ENCODE assay signal across 8 cellular contexts in genomic region chr10:104337985-104338735, GRCh38. TPM values are rescaled to one million over a fixed set of nuclear protein-coding genes. Genes with fewer than 3 reads are reported as not detected.
DNase-seq lines count a peak whose midpoint lies in the region; ATAC-seq and TF ChIP-seq lines count a peak whose summit lies in the region.

Gene ITPRIP (minus strand): TSS chr10:104338465. CDS start chr10:104316051, 22,414 bp downstream.

- peak within 1 kb of the TSS; percentile 96 for H3K9ac ChIP-seq in skeletal muscle satellite cell (ENCODE audit: low read depth, low read length)

- TF ChIP-seq CTCF in astrocyte of the spinal cord (IDR thresholded peaks at IDR 0.05; ENCODE audit: low read depth, low read length) = peak; percentile 16

- H3K27me3 ChIP-seq in iPS DF 6.9 (ENCODE audit: control insufficient read depth, insufficient read depth, low read length) (no peaks in the 10 kb centered on the region), skeletal muscle satellite cell (ENCODE audit: control insufficient read depth, insufficient read depth, low read length) (no peaks in the 10 kb centered on the region)

- no peak within 1 kb of the TSS for H3K27ac ChIP-seq in iPS DF 6.9 (ENCODE audit: low read length)

- H3K4me3 ChIP-seq in astrocyte of the spinal cord (ENCODE audit: low read depth, low read length) (peak within 1 kb of the TSS; percentile 66), iPS DF 6.9 (ENCODE audit: low read length) (peak within 1 kb of the TSS; percentile 77), skeletal muscle satellite cell (ENCODE audit: low read length) (peak within 1 kb of the TSS; percentile 96)

- no peaks in the 10 kb centered on the region for H3K36me3 ChIP-seq in iPS DF 6.9 (ENCODE audit: control insufficient read depth, insufficient read depth, low read length)
- peaks cover 28% of the 10 kb centered on the region for H3K36me3 ChIP-seq in skeletal muscle satellite cell (ENCODE audit: insufficient read depth, low read length)

- H3K9me3 ChIP-seq in iPS DF 6.9 (ENCODE audit: control insufficient read depth, insufficient read depth, low read length) = no peaks in the 10 kb centered on the region
- H3K9me3 ChIP-seq in skeletal muscle satellite cell (replicated peaks; ENCODE audit: low read length) = no peaks in the 10 kb centered on the region

- peak; percentile 57 for ATAC-seq in GM21717 (IDR thresholded peaks at IDR 0.05; ENCODE audit: unreplicated experiment)

- peaks cover 9% of the 10 kb centered on the region; the same call in 1 of the 2 replicates for H3K4me1 ChIP-seq in iPS DF 6.9 (ENCODE audit: control insufficient read depth, insufficient read depth, low read length)
- peaks cover 48% of the 10 kb centered on the region for H3K4me1 ChIP-seq in skeletal muscle satellite cell (ENCODE audit: control insufficient read depth, insufficient read depth, low read length)

- DNase-seq in GF-D8 (lab: John Stamatoyannopoulos, UW) = peak; percentile 81
- peak; percentile 92 for DNase-seq in KG1 (lab: John Stamatoyannopoulos, UW)
- DNase-seq in T1000 (lab: John Stamatoyannopoulos, UW) = peak; percentile 51
- peak; percentile 95 for DNase-seq in astrocyte of the spinal cord (ENCODE audit: low read depth, low spot score)
- DNase-seq in iPS DF 6.9 (ENCODE audit: low read depth, low spot score) = no peak
- DNase-seq in DMS79 treated with DMSO at 0.1 percent for 48 hours (lab: John Stamatoyannopoulos, UW) = no peak

- WGBS in iPS DF 6.9 (ENCODE audit: insufficient coverage, insufficient read length) = no CpG with 5 or more reads among the region's 70 CpGs

- in situ Hi-C loops in astrocyte of the spinal cord (cut with HindIII; ENCODE audit: low sequenced_read_pairs) = no loop called here

- peak within 1 kb of the TSS; percentile 92 for H3K4me2 ChIP-seq in skeletal muscle satellite cell (ENCODE audit: low read length)

RNA-seq across cellular contexts. Expression of gene ITPRIP, which starts in this region (rescaled TPM):
- 28.4 and 31.9 TPM in 2 replicates for total RNA-seq in skeletal muscle satellite cell (2012; rRNA removed)

Comparison
In these comparisons a context has a peak if more than half of its experiments do, and no peak if none do; other contexts are left out.
1. DNase-seq: peak in GF-D8 (single experiment), KG1 (single experiment), T1000 (single experiment) and astrocyte of the spinal cord (single experiment); none in iPS DF 6.9 (single experiment) and DMS79 treated with DMSO at 0.1 percent for 48 hours (single experiment).
2. Peak in every context shown above with its lines, with median percentiles within 50 percentile points of each other: H3K4me3 ChIP-seq.